24 cellular contexts compared by ENCODE assay signal in genomic region chr9:113482991-113483675, GRCh38. TPM values are rescaled to one million over a fixed set of nuclear protein-coding genes. Genes with fewer than 3 reads are reported as not detected.
DNase-seq lines count a peak whose midpoint lies in the region; TF ChIP-seq lines count a peak whose summit lies in the region.
"Had no signal": no experiment of that assay in that cellular context is flagged by ENCODE, and none has a peak within 500 bp of the region (broad histone marks: within the 10 kb centered on the region; RNA-seq: fewer than 3 reads in every experiment).

No MANE protein-coding gene starts in this region.

- H3K27ac Mint-ChIP-seq in endodermal cell, result no peak overlapping the region
- H3K27ac Mint-ChIP-seq: activated naive CD8-positive, alpha-beta T cell treated with anti-CD3 and anti-CD28 coated beads, Interleukin-2, amount 10 ng/mL, durations not matched to agents 7 days and 5 days; activated T-helper 2 cell treated with anti-CD3 and anti-CD28 coated beads, Interferon-gamma antibody, Interleukin-2, Interleukin-4, amounts not matched to agents 10 μg/mL and 5 μg/mL and 100 μg/mL, durations not matched to agents 14 hours and 24 hours and 36 hours; CD4-positive, alpha-beta memory T cell; effector memory CD8-positive, alpha-beta T cell; T-cell had no signal

- H3K27me3 ChIP-seq in endodermal cell (ENCODE audit: control insufficient read depth, insufficient read depth, low read length, poor library complexity, severe bottlenecking), result no peaks in the 10 kb centered on the region
- no peaks in the 10 kb centered on the region for H3K27me3 ChIP-seq in muscle layer of colon (ENCODE audit: control insufficient read depth in 1 of 2, insufficient read depth in 2 of 2, low read length in 2 of 2)
- no peaks in the 10 kb centered on the region for H3K27me3 ChIP-seq in suprapubic skin
- H3K27me3 ChIP-seq: left lung had no signal

- no peaks in the 10 kb centered on the region for H3K4me1 ChIP-seq in endodermal cell (ENCODE audit: control insufficient read depth, insufficient read depth, low read length)
- peaks cover 43% of the 10 kb centered on the region for H3K4me1 ChIP-seq in muscle layer of colon (ENCODE audit: insufficient read depth, low read length)
- H3K4me1 ChIP-seq in suprapubic skin, result peaks cover 12% of the 10 kb centered on the region

- H3K27ac ChIP-seq in VCaP, result peak overlapping the region; percentile 93
- H3K27ac ChIP-seq in endodermal cell (ENCODE audit: low read depth, low read length), result no peak overlapping the region
- H3K27ac ChIP-seq in muscle layer of colon (ENCODE audit: low read depth, low read length), result peak overlapping the region; percentile 67
- H3K27ac ChIP-seq in suprapubic skin, result no peak overlapping the region
- H3K27ac ChIP-seq: HL-60 had no signal

- no peaks in the 10 kb centered on the region for H3K27me3 Mint-ChIP-seq in endodermal cell (ENCODE audit: insufficient read depth)
- H3K27me3 Mint-ChIP-seq: effector memory CD8-positive, alpha-beta T cell; T-cell had no signal

- H3K4me3 ChIP-seq in endodermal cell (ENCODE audit: low read length), result no peak overlapping the region
- no peak overlapping the region for H3K4me3 ChIP-seq in muscle layer of colon (ENCODE audit: low read depth in 1 of 2, low read length in 2 of 2)
- H3K4me3 ChIP-seq in suprapubic skin, result no peak overlapping the region
- H3K4me3 ChIP-seq: left lung had no signal

- TF ChIP-seq POLR2A in suprapubic skin (IDR thresholded peaks at IDR 0.05), result no peak

- no peak overlapping the region for H3K9ac ChIP-seq in endodermal cell (ENCODE audit: extremely low read depth, low read length, poor library complexity, severe bottlenecking)
- no peak overlapping the region for H3K9ac ChIP-seq in muscle layer of colon (ENCODE audit: low read length)

- H3K9me3 Mint-ChIP-seq in endodermal cell, result no peaks in the 10 kb centered on the region
- H3K9me3 Mint-ChIP-seq: activated naive CD8-positive, alpha-beta T cell treated with anti-CD3 and anti-CD28 coated beads, Interleukin-2, amount 10 ng/mL, durations not matched to agents 7 days and 5 days; activated T-helper 2 cell treated with anti-CD3 and anti-CD28 coated beads, Interferon-gamma antibody, Interleukin-2, Interleukin-4, amounts not matched to agents 10 μg/mL and 5 μg/mL and 100 μg/mL, durations not matched to agents 14 hours and 24 hours and 36 hours; brain; effector memory CD8-positive, alpha-beta T cell; T-cell had no signal

- DNase-seq in endodermal cell (peak; percentile 22), suprapubic skin (ENCODE audit: low spot score in 2 of 2) (peak; percentile 25 to 50), SKM-1 (lab: John Stamatoyannopoulos, UW; ENCODE audit: unreplicated experiment) (no peak), NCI-H1694 treated with DMSO at 0.1 percent for 48 hours (lab: John Stamatoyannopoulos, UW) (no peak), Ammon's horn (ENCODE audit: low spot score) (no peak), kidney tubule cell (ENCODE audit: low spot score) (no peak)
- DNase-seq: activated CD4-positive, alpha-beta T cell treated with anti-CD3 and anti-CD28 coated beads for 4 hours; activated naive CD8-positive, alpha-beta T cell treated with anti-CD3 and anti-CD28 coated beads, Interleukin-2, amount 10 ng/mL, durations not matched to agents 7 days and 5 days; CD4-positive, alpha-beta memory T cell; DMS 273 treated with DMSO at 0.1 percent for 48 hours; effector memory CD8-positive, alpha-beta T cell; glutamatergic neuron; GOT3; left lung; NCI-H1105 treated with DMSO at 0.1 percent for 48 hours; NCI-H510A treated with DMSO at 0.1 percent for 48 hours; NK-92 treated with Interleukin-12 subunit alpha and Interleukin-12 subunit beta, amount 100 ng/mL, for 24 hours; occipital lobe; T-cell had no signal

- no peaks in the 10 kb centered on the region for H3K36me3 Mint-ChIP-seq in endodermal cell (ENCODE audit: low read depth)
- H3K36me3 Mint-ChIP-seq: activated naive CD8-positive, alpha-beta T cell treated with anti-CD3 and anti-CD28 coated beads, Interleukin-2, amount 10 ng/mL, durations not matched to agents 7 days and 5 days; brain; CD4-positive, alpha-beta memory T cell; T-cell had no signal

- 96 to 100% methylated on average over 2 to 6 of the region's 6 CpGs for WGBS in endodermal cell (ENCODE audit: insufficient coverage in 1 of 2, insufficient read length in 1 of 2), 2 experiments
- WGBS in suprapubic skin, result 98% methylated on average over 6 of the region's 6 CpGs

- H3K36me3 ChIP-seq in endodermal cell (ENCODE audit: control insufficient read depth, insufficient read depth, low read length) (no peaks in the 10 kb centered on the region), muscle layer of colon (ENCODE audit: insufficient read depth, low read length) (no peaks in the 10 kb centered on the region), suprapubic skin (no peaks in the 10 kb centered on the region)
- H3K36me3 ChIP-seq: left lung had no signal

- H3K4me1 Mint-ChIP-seq in endodermal cell, result no peaks in the 10 kb centered on the region

- H3K4me3 Mint-ChIP-seq in endodermal cell, result no peak overlapping the region
- H3K4me3 Mint-ChIP-seq: activated naive CD8-positive, alpha-beta T cell treated with anti-CD3 and anti-CD28 coated beads, Interleukin-2, amount 10 ng/mL, durations not matched to agents 7 days and 5 days; brain; CD4-positive, alpha-beta memory T cell; effector memory CD8-positive, alpha-beta T cell; T-cell had no signal

- TF ChIP-seq CTCF in VCaP (conservative IDR thresholded peaks at IDR 0.05), result no peak
- no peak for TF ChIP-seq CTCF in endodermal cell (conservative IDR thresholded peaks at IDR 0.05)
- no peak for TF ChIP-seq CTCF in suprapubic skin (IDR thresholded peaks at IDR 0.05)

- no peak for TF ChIP-seq EP300 in suprapubic skin (IDR thresholded peaks at IDR 0.05)

- H3K9me3 ChIP-seq in endodermal cell (ENCODE audit: control insufficient read depth, low read length) (no peaks in the 10 kb centered on the region), muscle layer of colon (ENCODE audit: low read length) (no peaks in the 10 kb centered on the region), suprapubic skin (no peaks in the 10 kb centered on the region)
- H3K9me3 ChIP-seq: left lung had no signal

RNA-seq across cellular contexts. Expression of gene RGS3, which starts 19.6 kb away (rescaled TPM):
- total RNA-seq in endodermal cell (10 to 100 TPM; 20.7 to 40.3 TPM), suprapubic skin (10 to 100 TPM; 11.0 to 18.8 (median 16.0) TPM)
- polyA plus RNA-seq in endodermal cell (2013, experiment 1 of 2), result 40.4 TPM
- 38.4 TPM for polyA plus RNA-seq in endodermal cell (2013, experiment 2 of 2)

Comparison
In these comparisons a context has a peak if more than half of its experiments do, and no peak if none do; other contexts are left out.
1. H3K27ac ChIP-seq: peak in VCaP (single experiment) and muscle layer of colon (single experiment); none in endodermal cell (single experiment) and suprapubic skin (single experiment).
2. DNase-seq: peak in endodermal cell (single experiment) and suprapubic skin (2 of 2); none in SKM-1 (single experiment), NCI-H1694 treated with DMSO at 0.1 percent for 48 hours (single experiment), Ammon's horn (single experiment) and kidney tubule cell (single experiment).